ENCODE assay signal across 21 cellular contexts in the genomic region with DNA sequence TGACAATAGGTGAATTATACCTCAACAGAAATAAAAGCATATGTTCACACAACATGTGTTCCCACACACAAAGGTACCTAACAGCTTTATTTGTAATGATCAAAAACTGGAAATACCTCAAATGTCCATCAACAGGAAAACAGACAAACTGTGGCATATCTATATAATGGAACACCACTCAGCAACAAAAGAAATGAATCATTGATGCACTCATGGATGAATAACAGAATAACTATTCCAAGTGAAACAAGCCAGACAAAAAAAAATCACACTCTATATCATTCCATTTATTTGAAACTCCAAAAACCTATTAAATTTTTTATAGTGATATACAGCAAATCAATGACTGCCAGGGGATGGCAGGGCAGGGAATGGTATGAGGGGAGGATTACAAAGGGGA.
"Had no signal": no experiment of that assay in that cellular context is flagged by ENCODE, and none has a peak within 500 bp of the region (broad histone marks: within the 10 kb centered on the region; RNA-seq: fewer than 3 reads in every experiment).

No MANE protein-coding gene starts in this region.

- H3K36me3 Mint-ChIP-seq: immature natural killer cell; naive thymus-derived CD8-positive, alpha-beta T cell; stimulated activated effector memory CD8-positive, alpha-beta T cell treated with anti-CD3 and anti-CD28 coated beads, Interleukin-12 subunit alpha, Interleukin-12 subunit beta, amount 100 ng/mL, for 72 hours; type B pancreatic cell had no signal

- H3K27ac Mint-ChIP-seq: immature natural killer cell; naive thymus-derived CD8-positive, alpha-beta T cell; stimulated activated effector memory CD8-positive, alpha-beta T cell treated with anti-CD3 and anti-CD28 coated beads, Interleukin-12 subunit alpha, Interleukin-12 subunit beta, amount 100 ng/mL, for 72 hours; type B pancreatic cell had no signal

- H3K4me3 ChIP-seq: gastroesophageal sphincter, mucosa of descending colon, psoas muscle, right lobe of liver, suprapubic skin, thyroid gland had no signal

- ATAC-seq: esophagus mucosa; gastroesophageal sphincter; left lobe of liver; mucosa of descending colon; naive thymus-derived CD8-positive, alpha-beta T cell; psoas muscle; right lobe of liver; stimulated activated effector memory CD8-positive, alpha-beta T cell treated with anti-CD3 and anti-CD28 coated beads, Interleukin-12 subunit alpha, Interleukin-12 subunit beta, amount 100 ng/mL, for 72 hours; stimulated activated naive CD8-positive, alpha-beta T cell treated with anti-CD3 and anti-CD28 coated beads, Interleukin-15, Interleukin-2, amounts not matched to agents 100 U/mL and 50 U/mL, for 24 hours had no signal

- H3K4me1 Mint-ChIP-seq: immature natural killer cell; naive thymus-derived CD8-positive, alpha-beta T cell; stimulated activated effector memory CD8-positive, alpha-beta T cell treated with anti-CD3 and anti-CD28 coated beads, Interleukin-12 subunit alpha, Interleukin-12 subunit beta, amount 100 ng/mL, for 72 hours had no signal

- H3K9me3 Mint-ChIP-seq: immature natural killer cell; naive thymus-derived CD8-positive, alpha-beta T cell; type B pancreatic cell had no signal

- H3K9me3 ChIP-seq: gastroesophageal sphincter, mucosa of descending colon, neutrophil, psoas muscle, right lobe of liver, suprapubic skin, thyroid gland had no signal

- H3K27me3 ChIP-seq: gastroesophageal sphincter, neutrophil, suprapubic skin, thyroid gland had no signal

- H3K4me3 Mint-ChIP-seq: immature natural killer cell; naive thymus-derived CD8-positive, alpha-beta T cell; stimulated activated effector memory CD8-positive, alpha-beta T cell treated with anti-CD3 and anti-CD28 coated beads, Interleukin-12 subunit alpha, Interleukin-12 subunit beta, amount 100 ng/mL, for 72 hours; type B pancreatic cell had no signal

- H3K27me3 Mint-ChIP-seq: type B pancreatic cell had no signal

- FAIRE-seq: keratinocyte, urothelium cell line had no signal

- H3K27ac ChIP-seq: gastroesophageal sphincter, neutrophil, psoas muscle, right lobe of liver, suprapubic skin, thyroid gland had no signal

- DNase-seq: dermis blood vessel endothelial cell; glutamatergic neuron; immature natural killer cell; mucosa of descending colon; naive thymus-derived CD8-positive, alpha-beta T cell; psoas muscle; retina; right lobe of liver; stimulated activated CD4-positive, alpha-beta T cell treated with anti-CD3 and anti-CD28 coated beads, Interleukin-4, amount 100 ng/mL, for 1 hour; stimulated activated CD8-positive, alpha-beta memory T cell treated with anti-CD3 and anti-CD28 coated beads, Interleukin-4, amount 100 ng/mL, for 48 hours; stimulated activated naive CD8-positive, alpha-beta T cell treated with anti-CD3 and anti-CD28 coated beads, Interleukin-15, Interleukin-2, amounts not matched to agents 100 U/mL and 50 U/mL, for 24 hours; thyroid gland had no signal

- H3K36me3 ChIP-seq: gastroesophageal sphincter, neutrophil, right lobe of liver, suprapubic skin, thyroid gland had no signal

- H3K4me1 ChIP-seq: gastroesophageal sphincter, psoas muscle, right lobe of liver, suprapubic skin, thyroid gland had no signal
